Comparison of ENCODE assay signal across 25 cellular contexts in the genomic region with DNA sequence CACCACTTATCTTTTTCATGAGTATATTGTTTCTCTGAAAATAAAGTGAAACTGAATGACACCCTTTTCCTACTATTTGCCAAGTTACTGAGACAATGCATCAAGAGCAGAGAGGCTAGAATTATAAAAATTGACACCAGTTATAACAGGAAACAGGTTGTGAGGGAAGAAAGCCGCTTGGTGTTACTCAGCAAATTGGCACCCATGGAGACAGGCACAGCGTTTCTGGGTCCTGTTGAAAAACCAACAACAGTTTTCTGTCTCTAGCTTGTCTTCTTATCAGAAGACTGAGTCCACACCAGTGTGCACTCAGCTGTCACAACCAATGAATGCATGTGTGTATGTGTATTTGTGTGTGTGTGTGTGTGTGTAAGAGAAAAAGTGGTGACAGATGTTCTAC.
"Had no signal": no experiment of that assay in that cellular context is flagged by ENCODE, and none has a peak within 500 bp of the region (broad histone marks: within the 10 kb centered on the region; RNA-seq: fewer than 3 reads in every experiment).

No MANE protein-coding gene starts in this region.

- H3K27me3 ChIP-seq: ascending aorta, breast epithelium, dorsolateral prefrontal cortex, foreskin keratinocyte, gastrocnemius medialis, heart left ventricle had no signal

- H3K4me1 ChIP-seq: ascending aorta, breast epithelium, foreskin keratinocyte, gastrocnemius medialis, heart left ventricle had no signal

- H3K9me3 ChIP-seq: ascending aorta, gastrocnemius medialis, heart left ventricle had no signal

- H3K4me3 ChIP-seq: ascending aorta, breast epithelium, coronary artery, dorsolateral prefrontal cortex, gastrocnemius medialis, heart left ventricle had no signal

- H3K36me3 ChIP-seq: ascending aorta, breast epithelium, gastrocnemius medialis, heart left ventricle had no signal

- DNase-seq: activated CD4-positive, alpha-beta memory T cell treated with anti-CD3 and anti-CD28 coated beads for 36 hours; activated CD4-positive, alpha-beta T cell treated with anti-CD3 and anti-CD28 coated beads for 36 hours; activated CD4-positive, alpha-beta T cell treated with anti-CD3 and anti-CD28 coated beads, Interleukin-2, amount 10 ng/mL, durations not matched to agents 24 days and 14 days; activated CD4-positive, CD25-positive, alpha-beta regulatory T cell; activated CD4-positive, CD25-positive, alpha-beta regulatory T cell treated with anti-CD3 and anti-CD28 coated beads, Interleukin-2, amount 50 U/mL, for 72 hours; activated CD8-positive, alpha-beta memory T cell treated with anti-CD3 and anti-CD28 coated beads, Interleukin-2, amount 10 ng/mL, durations not matched to agents 7 days and 5 days; activated CD8-positive, alpha-beta memory T cell treated with anti-CD3 and anti-CD28 coated beads, Interleukin-2, amount 50 U/mL, for 4 hours; activated CD8-positive, alpha-beta T cell treated with anti-CD3 and anti-CD28 coated beads, Interleukin-2, amount 10 ng/mL, durations not matched to agents 7 days and 5 days; activated gamma-delta T cell; activated naive CD4-positive, alpha-beta T cell; activated naive CD4-positive, alpha-beta T cell treated with anti-CD3 and anti-CD28 coated beads, Interleukin-2, amount 10 ng/mL, durations not matched to agents 7 days and 5 days; activated naive CD8-positive, alpha-beta T cell treated with anti-CD3 and anti-CD28 coated beads, Interleukin-2, amount 10 ng/mL, durations not matched to agents 7 days and 5 days; activated T-cell treated with anti-CD3 and anti-CD28 coated beads, Interleukin-2, amount 50 U/mL, for 1 hour; activated T-cell treated with anti-CD3 and anti-CD28 coated beads, Interleukin-2, amount 50 U/mL, for 48 hours; dorsolateral prefrontal cortex; effector memory CD4-positive, alpha-beta T cell; endodermal cell; foreskin keratinocyte; gastrocnemius medialis; glutamatergic neuron; heart left ventricle; hypothalamus had no signal

- H3K27ac ChIP-seq: ascending aorta, breast epithelium, coronary artery, dorsolateral prefrontal cortex, foreskin keratinocyte, gastrocnemius medialis, heart left ventricle had no signal
